ENCODE assay signal across 14 cellular contexts in genomic region chr5:172478256-172478655, GRCh38. TPM values are rescaled to one million over a fixed set of nuclear protein-coding genes. Genes with fewer than 3 reads are reported as not detected.
A peak's percentile ranks its signal among the peaks of the same experiment; 100 is the strongest.
DNase-seq lines count a peak whose midpoint lies in the region; ATAC-seq and TF ChIP-seq lines count a peak whose summit lies in the region.
"Had no signal": no experiment of that assay in that cellular context is flagged by ENCODE, and none has a peak within 500 bp of the region (broad histone marks: within the 10 kb centered on the region; RNA-seq: fewer than 3 reads in every experiment).

No MANE protein-coding gene starts in this region.

- H3K9ac ChIP-seq in endodermal cell (ENCODE audit: extremely low read depth, low read length, poor library complexity, severe bottlenecking) (no peak overlapping the region), mesendoderm (ENCODE audit: low read length) (no peak overlapping the region)
- H3K9ac ChIP-seq: BLaER1 treated with 17β-estradiol and CSF1 and Interleukin-3, amounts not matched to agents 10 nM and 100 nM; GM23248 had no signal

- H3K36me3 ChIP-seq in right atrium auricular region, result no peaks in the 10 kb centered on the region
- H3K36me3 ChIP-seq in endodermal cell (ENCODE audit: control insufficient read depth, insufficient read depth, low read length), result no peaks in the 10 kb centered on the region
- no peaks in the 10 kb centered on the region for H3K36me3 ChIP-seq in mesendoderm (ENCODE audit: control insufficient read depth, insufficient read depth, low read length)
- H3K36me3 ChIP-seq: BE2C; BLaER1 treated with 17β-estradiol and CSF1 and Interleukin-3, amounts not matched to agents 10 nM and 100 nM had no signal

- H3K27ac Mint-ChIP-seq in endodermal cell, result no peak overlapping the region
- H3K27ac Mint-ChIP-seq: CD14-positive monocyte; CD4-positive, alpha-beta T cell had no signal

- H2BK15ac ChIP-seq in mesendoderm (replicated peaks; ENCODE audit: low read depth), result no peak overlapping the region

- no peaks in the 10 kb centered on the region for H3K4me1 Mint-ChIP-seq in endodermal cell

- H3K36me3 Mint-ChIP-seq in endodermal cell (ENCODE audit: low read depth), result no peaks in the 10 kb centered on the region
- H3K36me3 Mint-ChIP-seq: CD14-positive monocyte; CD8-positive, alpha-beta memory T cell had no signal

- DNase-seq in cardiac septum (ENCODE audit: low spot score), result peak; percentile 31
- DNase-seq in right atrium auricular region (ENCODE audit: low spot score), result no peak
- no peak for DNase-seq in endodermal cell
- peak; percentile 71 for DNase-seq in mesendoderm
- no peak for DNase-seq in pons (ENCODE audit: low spot score)
- no peak for DNase-seq in DMS 273 treated with DMSO at 0.1 percent for 48 hours (lab: John Stamatoyannopoulos, UW)

- intact Hi-C loops in cardiac septum (cut with DNase I), result loop anchor here (2.0 to 5.0 kb wide), 2 partner anchors 163 to 454 kb away; partner anchors contain the start of gene NEURL1B

- no peak overlapping the region for H4K5ac ChIP-seq in mesendoderm (ENCODE audit: low read length)

- 88 to 91% methylated on average over 1 to 3 of the region's 3 CpGs for WGBS in endodermal cell (ENCODE audit: insufficient coverage in 1 of 2, insufficient read length in 1 of 2), 2 experiments
- WGBS in mesendoderm (ENCODE audit: extremely low coverage, insufficient coverage, low lambda C conversion rate), result no CpG with 5 or more reads among the region's 3 CpGs

- ATAC-seq in HG03139 (IDR thresholded peaks at IDR 0.05; ENCODE audit: unreplicated experiment), result no peak

- no peak overlapping the region for H3K4me3 Mint-ChIP-seq in endodermal cell
- H3K4me3 Mint-ChIP-seq: CD14-positive monocyte; CD4-positive, alpha-beta T cell; CD8-positive, alpha-beta memory T cell had no signal

- TF ChIP-seq CTCF in right atrium auricular region (IDR thresholded peaks at IDR 0.05), result no peak
- no peak for TF ChIP-seq CTCF in endodermal cell (conservative IDR thresholded peaks at IDR 0.05)

- no peaks in the 10 kb centered on the region for H3K79me1 ChIP-seq in mesendoderm (ENCODE audit: low read length)

- H3K79me2 ChIP-seq in mesendoderm (ENCODE audit: control insufficient read depth, insufficient read depth, low read length), result no peaks in the 10 kb centered on the region

- no peak overlapping the region for H3K23ac ChIP-seq in mesendoderm (ENCODE audit: low read length)

- no peak overlapping the region for H3K18ac ChIP-seq in mesendoderm (ENCODE audit: low read length)

- peaks cover 3% of the 10 kb centered on the region for H3K27me3 Mint-ChIP-seq in endodermal cell (ENCODE audit: insufficient read depth)

- H3K4me1 ChIP-seq in right atrium auricular region, result peaks cover 0 to 6% of the 10 kb centered on the region in 2 donors
- no peaks in the 10 kb centered on the region for H3K4me1 ChIP-seq in endodermal cell (ENCODE audit: control insufficient read depth, insufficient read depth, low read length)
- no peaks in the 10 kb centered on the region for H3K4me1 ChIP-seq in mesendoderm (ENCODE audit: control insufficient read depth, low read depth, low read length)
- H3K4me1 ChIP-seq: A549, BE2C had no signal

- H3K9me3 ChIP-seq in right atrium auricular region, result no peaks in the 10 kb centered on the region
- H3K9me3 ChIP-seq in endodermal cell (ENCODE audit: control insufficient read depth, low read length), result peaks cover 3% of the 10 kb centered on the region
- H3K9me3 ChIP-seq: A549, BE2C had no signal

- no peak overlapping the region for H3K4ac ChIP-seq in mesendoderm (ENCODE audit: low read depth, low read length)

- H3K56ac ChIP-seq in mesendoderm (ENCODE audit: low read length), result no peak overlapping the region

- H2BK120ac ChIP-seq in mesendoderm (ENCODE audit: low read depth, low read length), result no peak overlapping the region

- H4K8ac ChIP-seq in mesendoderm (ENCODE audit: low read depth, low read length), result no peak overlapping the region

- H2AK5ac ChIP-seq in mesendoderm (ENCODE audit: low read length), result no peak overlapping the region

- no peaks in the 10 kb centered on the region for H3K9me3 Mint-ChIP-seq in endodermal cell
- H3K9me3 Mint-ChIP-seq: CD4-positive, alpha-beta T cell; CD8-positive, alpha-beta memory T cell had no signal

- no peak overlapping the region for H2BK5ac ChIP-seq in mesendoderm (ENCODE audit: low read length)

- H3K27ac ChIP-seq in right atrium auricular region (no peak overlapping the region), endodermal cell (ENCODE audit: low read depth, low read length) (no peak overlapping the region), mesendoderm (ENCODE audit: low read depth, low read length) (no peak overlapping the region)
- H3K27ac ChIP-seq: A549; BLaER1 treated with 17β-estradiol and CSF1 and Interleukin-3, amounts not matched to agents 10 nM and 100 nM; GM23248 had no signal

- no peak overlapping the region for H3K4me2 ChIP-seq in mesendoderm (ENCODE audit: low read length)
- H3K4me2 ChIP-seq: A549; BLaER1 treated with 17β-estradiol and CSF1 and Interleukin-3, amounts not matched to agents 10 nM and 100 nM had no signal

- H3K4me3 ChIP-seq in right atrium auricular region (no peak overlapping the region), endodermal cell (ENCODE audit: low read length) (peak overlapping the region; percentile 41), mesendoderm (ENCODE audit: low read length) (no peak overlapping the region)
- H3K4me3 ChIP-seq: A549; BLaER1 treated with 17β-estradiol and CSF1 and Interleukin-3, amounts not matched to agents 10 nM and 100 nM; GM23248 had no signal

- no peaks in the 10 kb centered on the region for H3K27me3 ChIP-seq in right atrium auricular region
- no peaks in the 10 kb centered on the region for H3K27me3 ChIP-seq in endodermal cell (ENCODE audit: control insufficient read depth, insufficient read depth, low read length, poor library complexity, severe bottlenecking)
- no peaks in the 10 kb centered on the region for H3K27me3 ChIP-seq in mesendoderm (ENCODE audit: insufficient read depth, low read length, poor library complexity)
- H3K27me3 ChIP-seq: BE2C; BLaER1 treated with 17β-estradiol and CSF1 and Interleukin-3, amounts not matched to agents 10 nM and 100 nM had no signal

RNA-seq across cellular contexts. Expression of gene SH3PXD2B, which starts 23.9 kb away (rescaled TPM):
- 5.1 TPM for total RNA-seq in cardiac septum
- total RNA-seq in right atrium auricular region, result 10 to 100 TPM in 1 of 2 donors, 1 to 10 TPM in 1; 7.2 to 13.9 TPM
- 10 to 100 TPM; 62.2 to 74.9 TPM for total RNA-seq in endodermal cell
- 46.2 TPM for polyA plus RNA-seq in endodermal cell (2013, experiment 1 of 2)
- polyA plus RNA-seq in endodermal cell (2013, experiment 2 of 2), result 45.0 TPM
- 30.7 TPM for polyA plus RNA-seq in mesendoderm (2013, experiment 1 of 2)
- 30.3 TPM for polyA plus RNA-seq in mesendoderm (2013, experiment 2 of 2)
- polyA plus RNA-seq: CD8-positive, alpha-beta memory T cell had no signal

Comparison
In these comparisons a context has a peak if more than half of its experiments do, and no peak if none do; other contexts are left out.
1. DNase-seq: peak in cardiac septum (single experiment) and mesendoderm (single experiment); none in right atrium auricular region (single experiment), endodermal cell (single experiment), pons (single experiment) and DMS 273 treated with DMSO at 0.1 percent for 48 hours (single experiment).
2. RNA of gene SH3PXD2B, which starts 23.9 kb away (total RNA-seq): 62.2 to 74.9 TPM in endodermal cell; 7.2 to 13.9 TPM in right atrium auricular region and 5.1 TPM in cardiac septum (single experiment); every median in the first group is over 4 times any median in the second.